26 cellular contexts compared by ENCODE assay signal in genomic region chr20:50582591-50583234, GRCh38.
DNase-seq lines count a peak whose midpoint lies in the region; ATAC-seq and TF ChIP-seq lines count a peak whose summit lies in the region.
"Had no signal": no experiment of that assay in that cellular context is flagged by ENCODE, and none has a peak within 500 bp of the region (broad histone marks: within the 10 kb centered on the region; RNA-seq: fewer than 3 reads in every experiment).

No MANE protein-coding gene starts in this region.

- H3K27ac ChIP-seq in psoas muscle (peak overlapping the region; percentile 23), brain microvascular endothelial cell (no peak overlapping the region)
- H3K27ac ChIP-seq: ascending aorta, heart right ventricle, left ventricle myocardium inferior, neural progenitor cell, tibial artery had no signal

- TF ChIP-seq CTCF in GM10248 (IDR thresholded peaks at IDR 0.05; ENCODE audit: control extremely low read depth, extremely low read depth, low read depth, missing control alignments): no peak
- TF ChIP-seq CTCF in activated B cell treated with CpG ODN at 0.5 μM for 24 hours (IDR thresholded peaks at IDR 0.05): no peak
- no peak for TF ChIP-seq CTCF in psoas muscle (IDR thresholded peaks at IDR 0.05)
- no peak for TF ChIP-seq CTCF in MCF 10A (IDR thresholded peaks at IDR 0.05; ENCODE audit: unreplicated experiment)
- TF ChIP-seq CTCF in brain microvascular endothelial cell (IDR thresholded peaks at IDR 0.05; ENCODE audit: low read depth, low read length, missing control alignments): no peak

- 91 to 93% (median 92%) methylated on average over 26 of the region's 26 CpGs for whole genome bisulfite sequencing in psoas muscle, 3 donors

- H3K4me1 Mint-ChIP-seq in activated B cell treated with CpG ODN at 0.5 μM for 24 hours (peaks cover 46% of the 10 kb centered on the region), MCF 10A (ENCODE audit: insufficient read depth, unreplicated experiment) (peaks cover 10% of the 10 kb centered on the region)
- H3K4me1 Mint-ChIP-seq: CD8-positive, alpha-beta memory T cell; neural progenitor cell had no signal

- intact Hi-C loops in activated B cell treated with CpG ODN at 0.5 μM for 24 hours (cut with micrococcal nuclease) (loop anchor here (1.0 kb wide), 1 partner anchor 392 kb away; the partner anchor contains the start of gene CEBPB), psoas muscle (cut with DNase I) (loop anchor here in 1 of 2 donors (5.0 kb wide), 1 partner anchor 395 kb away; no protein-coding TSS in a partner anchor), MCF 10A (cut with micrococcal nuclease) (no loop called here)

- no peaks in the 10 kb centered on the region for H3K9me3 Mint-ChIP-seq in activated B cell treated with CpG ODN at 0.5 μM for 24 hours
- no peaks in the 10 kb centered on the region for H3K9me3 Mint-ChIP-seq in MCF 10A (ENCODE audit: unreplicated experiment)
- H3K9me3 Mint-ChIP-seq: activated naive CD4-positive, alpha-beta T cell treated with anti-CD3 and anti-CD28 coated beads for 36 hours; activated T-cell treated with anti-CD3 and anti-CD28 coated beads, Interleukin-2, amount 50 U/mL, for 24 hours; CD8-positive, alpha-beta memory T cell; central memory CD8-positive, alpha-beta T cell; neural progenitor cell; stimulated activated naive CD8-positive, alpha-beta T cell treated with anti-CD3 and anti-CD28 coated beads, Interleukin-15, amount 100 ng/mL, for 72 hours had no signal

- POLR2A ChIA-PET in GM10248 (lab: Yijun Ruan, JAX) (no interaction called here), activated B cell treated with CpG ODN at 0.5 μM for 24 hours (lab: Charles Lee) (interaction anchor here (0.6 to 1.2 kb wide), 6 partner anchors 10 to 99 kb away, joined by 3 to 5 read pairs (median 3); no protein-coding TSS in a partner anchor), MCF 10A (lab: Yijun Ruan, JAX) (no interaction called here)

- peaks cover 9% of the 10 kb centered on the region for H3K4me1 ChIP-seq in psoas muscle
- H3K4me1 ChIP-seq: ascending aorta had no signal

- no peaks in the 10 kb centered on the region for H3K9me3 ChIP-seq in psoas muscle
- H3K9me3 ChIP-seq: ascending aorta, heart right ventricle, left ventricle myocardium inferior, tibial artery had no signal

- in situ Hi-C loops in brain microvascular endothelial cell (cut with HindIII; ENCODE audit: low pct_ligation_motif_present, low sequenced_read_pairs): no loop called here

- no peaks in the 10 kb centered on the region for H3K27me3 Mint-ChIP-seq in activated B cell treated with CpG ODN at 0.5 μM for 24 hours
- H3K27me3 Mint-ChIP-seq in MCF 10A (ENCODE audit: insufficient read depth, unreplicated experiment): no peaks in the 10 kb centered on the region
- H3K27me3 Mint-ChIP-seq: activated T-cell treated with anti-CD3 and anti-CD28 coated beads, Interleukin-2, amount 50 U/mL, for 24 hours; CD8-positive, alpha-beta memory T cell; central memory CD8-positive, alpha-beta T cell; stimulated activated naive CD8-positive, alpha-beta T cell treated with anti-CD3 and anti-CD28 coated beads, Interleukin-15, amount 100 ng/mL, for 72 hours had no signal

- H3K27ac Mint-ChIP-seq in activated B cell treated with CpG ODN at 0.5 μM for 24 hours (peak overlapping the region; percentile 84), MCF 10A (ENCODE audit: low read depth, unreplicated experiment) (no peak overlapping the region)
- H3K27ac Mint-ChIP-seq: activated CD8-positive, alpha-beta T cell treated with anti-CD3 and anti-CD28 coated beads, Interleukin-2, amount 10 ng/mL, durations not matched to agents 7 days and 5 days; activated naive CD4-positive, alpha-beta T cell treated with anti-CD3 and anti-CD28 coated beads for 36 hours; stimulated activated naive CD8-positive, alpha-beta T cell treated with anti-CD3 and anti-CD28 coated beads, Interleukin-15, amount 100 ng/mL, for 72 hours had no signal

- peak overlapping the region; percentile 56 for H3K4me3 Mint-ChIP-seq in activated B cell treated with CpG ODN at 0.5 μM for 24 hours
- no peak overlapping the region for H3K4me3 Mint-ChIP-seq in MCF 10A (ENCODE audit: unreplicated experiment)
- H3K4me3 Mint-ChIP-seq: activated CD8-positive, alpha-beta T cell treated with anti-CD3 and anti-CD28 coated beads, Interleukin-2, amount 10 ng/mL, durations not matched to agents 7 days and 5 days; activated naive CD4-positive, alpha-beta T cell treated with anti-CD3 and anti-CD28 coated beads for 36 hours; activated T-cell treated with anti-CD3 and anti-CD28 coated beads, Interleukin-2, amount 50 U/mL, for 24 hours; CD8-positive, alpha-beta memory T cell; central memory CD8-positive, alpha-beta T cell; neural progenitor cell; stimulated activated naive CD8-positive, alpha-beta T cell treated with anti-CD3 and anti-CD28 coated beads, Interleukin-15, amount 100 ng/mL, for 72 hours had no signal

- H3K36me3 ChIP-seq in psoas muscle (ENCODE audit: insufficient read depth in 1 of 2, low read depth in 1 of 2) (peaks cover 7 to 100% of the 10 kb centered on the region in 2 donors), brain microvascular endothelial cell (replicated peaks) (peaks cover 93% of the 10 kb centered on the region)
- H3K36me3 ChIP-seq: neural progenitor cell had no signal

- no TSS peak for BruUV-seq in MCF 10A (replicated peaks; lab: Mats Ljungman, UMichigan)

- H3K4me3 ChIP-seq in psoas muscle (no peak overlapping the region), brain microvascular endothelial cell (ENCODE audit: low read depth, low read length) (no peak overlapping the region)
- H3K4me3 ChIP-seq: ascending aorta, heart right ventricle, left ventricle myocardium inferior, neural progenitor cell, tibial artery had no signal

- CTCF ChIA-PET in GM10248 (lab: Yijun Ruan, JAX) (no interaction called here), activated B cell treated with CpG ODN at 0.5 μM for 24 hours (lab: Charles Lee) (interaction anchor here (1.0 to 1.4 kb wide), 3 partner anchors 12 to 119 kb away, joined by 3 to 8 read pairs (median 3); no protein-coding TSS in a partner anchor), MCF 10A (lab: Yijun Ruan, JAX) (no interaction called here)

- ATAC-seq in HG02678 (IDR thresholded peaks at IDR 0.05; ENCODE audit: unreplicated experiment): peak; percentile 51
- ATAC-seq in activated B cell treated with CpG ODN at 0.5 μM for 24 hours (ENCODE audit: low read depth): peak; percentile 87
- ATAC-seq in psoas muscle: no peak
- ATAC-seq: activated CD8-positive, alpha-beta T cell treated with anti-CD3 and anti-CD28 coated beads, Interleukin-2, amount 10 ng/mL, durations not matched to agents 7 days and 5 days; heart right ventricle; stimulated activated naive CD8-positive, alpha-beta T cell treated with anti-CD3 and anti-CD28 coated beads, Interleukin-15, amount 100 ng/mL, for 72 hours had no signal

- H3K27me3 ChIP-seq in psoas muscle (ENCODE audit: insufficient read depth in 3 of 3, low read length in 2 of 3) (no peaks in the 10 kb centered on the region), brain microvascular endothelial cell (replicated peaks) (no peaks in the 10 kb centered on the region)
- H3K27me3 ChIP-seq: ascending aorta, heart right ventricle, neural progenitor cell, tibial artery had no signal

- peak; percentile 53 for DNase-seq in GM10248 (ENCODE audit: extremely low spot score)
- DNase-seq in activated B cell treated with CpG ODN at 0.5 μM for 24 hours: no peak
- DNase-seq in psoas muscle: no peak
- DNase-seq in cortex of kidney (lab: John Stamatoyannopoulos, UW): no peak
- no peak for DNase-seq in MCF 10A (ENCODE audit: unreplicated experiment)
- DNase-seq in brain microvascular endothelial cell: no peak
- DNase-seq: activated CD8-positive, alpha-beta T cell treated with anti-CD3 and anti-CD28 coated beads, Interleukin-2, amount 10 ng/mL, durations not matched to agents 7 days and 5 days; activated naive CD4-positive, alpha-beta T cell treated with anti-CD3 and anti-CD28 coated beads for 36 hours; activated T-cell treated with anti-CD3 and anti-CD28 coated beads, Interleukin-2, amount 50 U/mL, for 24 hours; CD8-positive, alpha-beta memory T cell; GDM1; HCEC 1CT; heart right ventricle; left ventricle myocardium inferior; NCI-H1092 treated with DMSO at 0.1 percent for 48 hours; NCI-H2029; NCI-H226; RPMI8226; small intestine; stimulated activated CD4-positive, alpha-beta T cell treated with anti-CD3 and anti-CD28 coated beads, Interleukin-2, amount 100 ng/mL, for 48 hours; stimulated activated naive CD8-positive, alpha-beta T cell treated with anti-CD3 and anti-CD28 coated beads, Interleukin-15, amount 100 ng/mL, for 72 hours had no signal

- H3K36me3 Mint-ChIP-seq in activated B cell treated with CpG ODN at 0.5 μM for 24 hours (ENCODE audit: low read depth) (peaks cover 95% of the 10 kb centered on the region), MCF 10A (ENCODE audit: insufficient read depth, unreplicated experiment) (peaks cover 98% of the 10 kb centered on the region)

Comparison
In these comparisons a context has a peak if more than half of its experiments do, and no peak if none do; other contexts are left out.
1. ATAC-seq: peak in HG02678 (single experiment) and activated B cell treated with CpG ODN at 0.5 μM for 24 hours (single experiment); none in psoas muscle (0 of 4).